In genomic region chr9:128372188-128372641, GRCh38 we compare ENCODE assay signal across 8 cellular contexts. TPM values are rescaled to one million over a fixed set of nuclear protein-coding genes. Genes with fewer than 3 reads are reported as not detected.
DNase-seq lines count a peak whose midpoint lies in the region; ATAC-seq and TF ChIP-seq lines count a peak whose summit lies in the region.

No MANE protein-coding gene starts in this region.

- peak overlapping the region; percentile 93 for H3K4me2 ChIP-seq in MM.1S (ENCODE audit: low read depth, low read length)

- DNase-seq in CD4-positive, alpha-beta T cell, result no peak
- DNase-seq in MM.1S (no peak), dermis blood vessel endothelial cell (peak; percentile 60), RPMI8226 (no peak)

- H3K27me3 Mint-ChIP-seq in CD4-positive, alpha-beta T cell, result no peaks in the 10 kb centered on the region

- H3K4me1 ChIP-seq in MM.1S (ENCODE audit: low read length), result peaks cover 14% of the 10 kb centered on the region
- peaks cover 15% of the 10 kb centered on the region for H3K4me1 ChIP-seq in muscle layer of colon (ENCODE audit: insufficient read depth, low read length)

- no peak overlapping the region for H2AFZ ChIP-seq in MM.1S (ENCODE audit: low read length)

- no peaks in the 10 kb centered on the region for H3K9me3 Mint-ChIP-seq in CD4-positive, alpha-beta T cell

- H3K9ac ChIP-seq in MM.1S (ENCODE audit: low read length) (peak overlapping the region; percentile 77), muscle layer of colon (ENCODE audit: low read length) (peak overlapping the region; percentile 90)

- TF ChIP-seq CTCF in CD4-positive, alpha-beta T cell (IDR thresholded peaks at IDR 0.05), result no peak
- TF ChIP-seq CTCF in MM.1S (IDR thresholded peaks at IDR 0.05; ENCODE audit: low read length), result no peak

- H3K4me1 Mint-ChIP-seq in CD4-positive, alpha-beta T cell (ENCODE audit: low read depth), result peaks cover 34% of the 10 kb centered on the region

- H4K20me1 ChIP-seq in MM.1S (ENCODE audit: insufficient read depth, low read length), result peaks cover 2% of the 10 kb centered on the region; the same call in 1 of the 2 replicates

- intact Hi-C loops in CD4-positive, alpha-beta T cell (cut with DNase I, micrococcal nuclease), result loop anchor here (5.0 kb wide), 3 partner anchors 80 to 400 kb away; partner anchors contain the start of genes ODF2 (in 1 of the 2) and ZER1 (in 1 of the 2)

- H3K4me3 Mint-ChIP-seq in CD4-positive, alpha-beta T cell, result peak overlapping the region; percentile 97

- H3K36me3 ChIP-seq in MM.1S (replicated peaks; ENCODE audit: insufficient read depth, low read length), result no peaks in the 10 kb centered on the region
- H3K36me3 ChIP-seq in muscle layer of colon (ENCODE audit: insufficient read depth, low read length), result peaks cover 6% of the 10 kb centered on the region

- H3K9me2 ChIP-seq in MM.1S (replicated peaks; ENCODE audit: insufficient read depth, low read length), result no peaks in the 10 kb centered on the region

- H3K4me3 ChIP-seq in MM.1S (ENCODE audit: low read length) (peak overlapping the region; percentile 93), muscle layer of colon (ENCODE audit: low read depth in 1 of 2, low read length in 2 of 2) (peak overlapping the region; percentile 88 to 90)

- POLR2A ChIA-PET in CD4-positive, alpha-beta T cell (lab: Charles Lee), result interaction anchor here (1.7 to 2.9 kb wide), 7 partner anchors 11 to 399 kb away, joined by 7 to 30 read pairs (median 8); partner anchors contain the start of genes CERCAM, GLE1, GOLGA2 and SWI5

- CTCF ChIA-PET in CD4-positive, alpha-beta T cell (lab: Charles Lee), result interaction anchor here (2.7 kb wide), 1 partner anchor 10 kb away, joined by 27 read pairs; no protein-coding TSS in a partner anchor

- peaks cover 51% of the 10 kb centered on the region for H3K36me3 Mint-ChIP-seq in CD4-positive, alpha-beta T cell (ENCODE audit: low read depth)

- peak overlapping the region; percentile 68 for H3K27ac ChIP-seq in CD4-positive, alpha-beta T cell (ENCODE audit: low read depth, low read length)
- no peak overlapping the region for H3K27ac ChIP-seq in MM.1S (ENCODE audit: low read length)
- H3K27ac ChIP-seq in muscle layer of colon (ENCODE audit: low read depth, low read length), result peak overlapping the region; percentile 87

- H3F3A ChIP-seq in MM.1S (ENCODE audit: insufficient read depth, low read length), result 0 out of 2 replicates have a peak, but pooled peaks cover 6% of the 10 kb centered on the region

- no peaks in the 10 kb centered on the region for H3K27me3 ChIP-seq in CD4-positive, alpha-beta T cell (ENCODE audit: control insufficient read depth, insufficient read depth, low read length)
- no peaks in the 10 kb centered on the region for H3K27me3 ChIP-seq in MM.1S (replicated peaks; ENCODE audit: insufficient read depth, low read length)
- no peaks in the 10 kb centered on the region for H3K27me3 ChIP-seq in muscle layer of colon (ENCODE audit: control insufficient read depth in 1 of 2, insufficient read depth in 2 of 2, low read length in 2 of 2)

- H3K9me3 ChIP-seq in CD4-positive, alpha-beta T cell (ENCODE audit: control insufficient read depth, low read length), result no peaks in the 10 kb centered on the region
- no peaks in the 10 kb centered on the region for H3K9me3 ChIP-seq in MM.1S (replicated peaks; ENCODE audit: insufficient read depth, low read length)
- H3K9me3 ChIP-seq in muscle layer of colon (ENCODE audit: low read length), result no peaks in the 10 kb centered on the region

- H3K79me2 ChIP-seq in MM.1S (ENCODE audit: low read length), result peaks cover 57% of the 10 kb centered on the region

- ATAC-seq in CD4-positive, alpha-beta T cell (ENCODE audit: poor library complexity), result no peak
- ATAC-seq in HG02938 (IDR thresholded peaks at IDR 0.05; ENCODE audit: unreplicated experiment) (no peak), HG03045 (IDR thresholded peaks at IDR 0.05; ENCODE audit: unreplicated experiment) (no peak), HG03571 (IDR thresholded peaks at IDR 0.05; ENCODE audit: unreplicated experiment) (no peak)

- peak overlapping the region; percentile 94 for H3K27ac Mint-ChIP-seq in CD4-positive, alpha-beta T cell

RNA-seq across cellular contexts. Expression of gene URM1, which starts 1.0 kb away (rescaled TPM):
- total RNA-seq in CD4-positive, alpha-beta T cell, result 10 to 100 TPM; 28.4 to 28.8 TPM
- total RNA-seq in dermis blood vessel endothelial cell, result 64.8 and 97.7 TPM in 2 replicates

RNA-seq across cellular contexts. Expression of gene SLC27A4, which starts 31.9 kb away (rescaled TPM):
- 1 to 10 TPM; 2.2 to 3.1 TPM for total RNA-seq in CD4-positive, alpha-beta T cell
- 34.5 and 38.8 TPM in 2 replicates for total RNA-seq in dermis blood vessel endothelial cell

RNA-seq across cellular contexts. Expression of gene CERCAM, which starts 48.4 kb away (rescaled TPM):
- total RNA-seq in CD4-positive, alpha-beta T cell, result under 1 TPM; 0.30 to 0.31 TPM
- 25.4 and 32.9 TPM in 2 replicates for total RNA-seq in dermis blood vessel endothelial cell

RNA-seq across cellular contexts. Expression of gene COQ4, which starts 49.6 kb away (rescaled TPM):
- total RNA-seq in CD4-positive, alpha-beta T cell, result 10 to 100 TPM; 20.7 to 21.7 TPM
- 29.2 and 35.6 TPM in 2 replicates for total RNA-seq in dermis blood vessel endothelial cell

RNA-seq across cellular contexts. Expression of gene TRUB2, which starts 50.0 kb away (rescaled TPM):
- 1 to 10 TPM; 4.8 to 6.5 TPM for total RNA-seq in CD4-positive, alpha-beta T cell
- total RNA-seq in dermis blood vessel endothelial cell, result 16.2 and 24.9 TPM in 2 replicates

Comparison
In these comparisons a context has a peak if more than half of its experiments do, and no peak if none do; other contexts are left out.
1. RNA of gene CERCAM, which starts 48.4 kb away (total RNA-seq): 25.4 to 32.9 TPM in dermis blood vessel endothelial cell; 0.30 to 0.31 TPM in CD4-positive, alpha-beta T cell; every median in the first group is over 10 times any median in the second.